ENCODE assay signal across 1 cellular context in genomic region chr1:213045321-213046226, GRCh38.
A peak's percentile ranks its signal among the peaks of the same experiment; 100 is the strongest.
TF ChIP-seq lines count a peak whose summit lies in the region.
"Not testable (repeated sequence)": the region's sequence is repeated elsewhere in the genome, so short reads cannot be mapped to it uniquely, and the experiment has no call there.

No MANE protein-coding gene starts in this region.

TF ChIP-seq in K562, 482 proteins besides CTCF, POLR2A, EP300 and RAD21 (continued from another document):
- TF ChIP-seq MGA (IDR thresholded peaks at IDR 0.05), result peak; percentile 79
- 0 out of 2 replicates have a peak, but pooled peaks have one; percentile 45 for TF ChIP-seq FOXK1 (CRISPR knock-in tag; IDR thresholded peaks at IDR 0.05; ENCODE audit: borderline replicate concordance)
- peak; percentile 70; the same call in 1 of the 2 replicates for TF ChIP-seq DMBX1 (CRISPR knock-in tag; IDR thresholded peaks at IDR 0.05; ENCODE audit: borderline replicate concordance)
- peak; percentile 49 for TF ChIP-seq TEAD4 (IDR thresholded peaks at IDR 0.05; ENCODE audit: low read length)
- not testable (repeated sequence) for TF ChIP-seq TEAD4 (CRISPR knock-in tag; IDR thresholded peaks at IDR 0.05; ENCODE audit: borderline replicate concordance); ID3 (CRISPR knock-in tag; IDR thresholded peaks at IDR 0.05)
- TF ChIP-seq HDAC1 (IDR thresholded peaks at IDR 0.05), result peak in 1 of 2 experiments; percentile 54; a peak in 1 of 4 replicates
- TF ChIP-seq MEIS2 (IDR thresholded peaks at IDR 0.05; ENCODE audit: partially characterized antibody), result peak; percentile 76
- peak; percentile 57 for TF ChIP-seq NCOR1 (IDR thresholded peaks at IDR 0.05)
- TF ChIP-seq TEAD2 (tag; IDR thresholded peaks at IDR 0.05), result peak; percentile 21; the same call in 1 of the 2 replicates
- TF ChIP-seq ZFX (CRISPR knock-in tag; IDR thresholded peaks at IDR 0.05), result peak; percentile 70
- peak; percentile 76; the same call in 1 of the 2 replicates for TF ChIP-seq MTA3 (IDR thresholded peaks at IDR 0.05; ENCODE audit: borderline replicate concordance)
- TF ChIP-seq FOXA3 (CRISPR knock-in tag; conservative IDR thresholded peaks at IDR 0.05 in 1 of 2, IDR thresholded peaks at IDR 0.05 in 1 of 2), result peak in 1 of 2 experiments; percentile 56; a peak in 2 of 4 replicates
- peak; percentile 85 for TF ChIP-seq L3MBTL2 (IDR thresholded peaks at IDR 0.05)
- TF ChIP-seq CTBP1 (IDR thresholded peaks at IDR 0.05; ENCODE audit: borderline replicate concordance), result peak; percentile 45; the same call in 1 of the 2 replicates
- peak; percentile 47 for TF ChIP-seq RBBP5 (IDR thresholded peaks at IDR 0.05; ENCODE audit: borderline replicate concordance, insufficient read depth, low read length, poor library complexity, severe bottlenecking)
- TF ChIP-seq SMARCA5 (IDR thresholded peaks at IDR 0.05), result peak; percentile 55
- peak; percentile 66; the same call in 1 of the 2 replicates for TF ChIP-seq ID3 (tag; IDR thresholded peaks at IDR 0.05)
- peak in 1 of 2 experiments; percentile 43; a peak in 2 of 4 replicates for TF ChIP-seq MAZ (CRISPR knock-in tag; conservative IDR thresholded peaks at IDR 0.05 in 1 of 2, IDR thresholded peaks at IDR 0.05 in 1 of 2)
- peak; percentile 75 for TF ChIP-seq TCF3 (CRISPR knock-in tag; IDR thresholded peaks at IDR 0.05)
- peak; percentile 62 for TF ChIP-seq MEF2D (tag; conservative IDR thresholded peaks at IDR 0.05; ENCODE audit: low read depth)
- TF ChIP-seq CUX1 (CRISPR knock-in tag; IDR thresholded peaks at IDR 0.05), result 0 out of 2 replicates have a peak, but pooled peaks have one; percentile 48
- TF ChIP-seq LCOR (CRISPR knock-in tag; IDR thresholded peaks at IDR 0.05), result peak; percentile 36; the same call in 1 of the 2 replicates
- peak; percentile 14 to 19; a peak in 1 of 4 replicates for TF ChIP-seq KDM1A (IDR thresholded peaks at IDR 0.05)
- TF ChIP-seq ZNF24 (IDR thresholded peaks at IDR 0.05), result peak; percentile 99
- TF ChIP-seq BRD9 (IDR thresholded peaks at IDR 0.05; ENCODE audit: low read depth, partially characterized antibody), result peak; percentile 78
- peak; percentile 52; the same call in 1 of the 2 replicates for TF ChIP-seq BRD4 (IDR thresholded peaks at IDR 0.05)
TF ChIP-seq in K562: peak in this region for 137; not testable (repeated sequence) for 345.
